9 cellular contexts compared by ENCODE assay signal in genomic region chr11:6315811-6316425, GRCh38. TPM values are rescaled to one million over a fixed set of nuclear protein-coding genes. Genes with fewer than 3 reads are reported as not detected.
DNase-seq lines count a peak whose midpoint lies in the region; ATAC-seq and TF ChIP-seq lines count a peak whose summit lies in the region.
"Had no signal": no experiment of that assay in that cellular context is flagged by ENCODE, and none has a peak within 500 bp of the region (broad histone marks: within the 10 kb centered on the region; RNA-seq: fewer than 3 reads in every experiment).

No MANE protein-coding gene starts in this region.

- 0 out of 2 replicates have a peak overlapping the region, but pooled peaks have one; percentile 24 for H2AFZ ChIP-seq in KMS-11 (ENCODE audit: low read depth)

- no peak overlapping the region for H3K4me2 ChIP-seq in KMS-11

- no peak overlapping the region for H3K9ac ChIP-seq in KMS-11

- no peaks in the 10 kb centered on the region for H3K9me3 ChIP-seq in lung (ENCODE audit: control insufficient read depth in 2 of 2, insufficient read depth in 1 of 2, low read length in 1 of 2)

- no peaks in the 10 kb centered on the region for H4K20me1 ChIP-seq in KMS-11 (ENCODE audit: insufficient read depth)

- DNase-seq in activated gamma-delta T cell treated with Interleukin-2 at 50 U/mL for 16 hours: peak; percentile 11
- no peak for DNase-seq in activated gamma-delta T cell (lab: John Stamatoyannopoulos, UW)
- DNase-seq in H4 (ENCODE audit: low spot score): peak; percentile 68
- DNase-seq in SK-MEL-5 (ENCODE audit: low read depth, low spot score): peak; percentile 76
- peak; percentile 81 for DNase-seq in coronary artery (ENCODE audit: low spot score)
- DNase-seq in lung (ENCODE audit: low spot score): peak; percentile 53
- peak in 27 of 49 donors; percentile 2 to 51 (median 23) for DNase-seq in substantia nigra (lab: John Stamatoyannopoulos, UW)

- no peak overlapping the region for H3K27ac ChIP-seq in KMS-11
- H3K27ac ChIP-seq in coronary artery: peak overlapping the region in 1 of 2 donors; percentile 51
- H3K27ac ChIP-seq in lung (ENCODE audit: low read depth in 1 of 2, low read length in 1 of 2): no peak overlapping the region
- no peak overlapping the region for H3K27ac ChIP-seq in substantia nigra (ENCODE audit: low read depth, low read length, poor library complexity, severe bottlenecking)

- TF ChIP-seq CTCF in KMS-11 (conservative IDR thresholded peaks at IDR 0.05; ENCODE audit: low read depth, low read length) (peak; percentile 77), coronary artery (IDR thresholded peaks at IDR 0.05) (peak; percentile 78), lung (IDR thresholded peaks at IDR 0.05; ENCODE audit: control extremely low read depth, extremely low read depth) (peak; percentile 66)

- no peaks in the 10 kb centered on the region for H3K36me3 ChIP-seq in KMS-11 (ENCODE audit: insufficient read depth)
- no peaks in the 10 kb centered on the region for H3K36me3 ChIP-seq in lung (ENCODE audit: control insufficient read depth in 2 of 2, insufficient read depth in 2 of 2, low read length in 2 of 2)

- H3K79me2 ChIP-seq in KMS-11 (ENCODE audit: insufficient read depth, low read depth): no peaks in the 10 kb centered on the region

- 5% methylated on average over 10 of the region's 10 CpGs for WGBS in lung, 2 donors

- H3K4me1 ChIP-seq in KMS-11 (ENCODE audit: low read depth, poor library complexity, severe bottlenecking) (no peaks in the 10 kb centered on the region), lung (ENCODE audit: control insufficient read depth in 2 of 2, insufficient read depth in 2 of 2, low read length in 2 of 2) (peaks cover 0 to 2% of the 10 kb centered on the region in 2 donors)

- no peaks in the 10 kb centered on the region for H3K27me3 ChIP-seq in KMS-11 (ENCODE audit: insufficient read depth, low read depth)
- H3K27me3 ChIP-seq in lung (ENCODE audit: control insufficient read depth, insufficient read depth): no peaks in the 10 kb centered on the region

- H3K4me3 ChIP-seq in KMS-11 (IDR thresholded peaks at IDR 0.05; ENCODE audit: insufficient read depth, low read depth, low read length): no peak overlapping the region
- H3K4me3 ChIP-seq in coronary artery: peak overlapping the region; percentile 61
- H3K4me3 ChIP-seq in lung: no peak overlapping the region

- in situ Hi-C loops in SK-MEL-5 (cut with HindIII; ENCODE audit: low pct_unique_long_range_greater_than_20kb, low sequenced_read_pairs): no loop called here

- ATAC-seq in lung (ENCODE audit: insufficient read depth, low FRiP score): no peak

RNA-seq across cellular contexts. Expression of gene CAVIN3, which starts 4.4 kb away (rescaled TPM):
- 0.27 and 0.41 TPM in 2 replicates for total RNA-seq in H4 (2014; rRNA removed; shearing (Covaris generic))
- total RNA-seq in SK-MEL-5 (2014; rRNA removed; shearing (Covaris generic)): 6.7 and 8.5 TPM in 2 replicates
- polyA plus RNA-seq in SK-MEL-5 (2015; cell fraction: cytosol; rRNA removed): 10.0 and 14.2 TPM in 2 replicates
- 1.4 and 3.7 TPM in 2 replicates for polyA plus RNA-seq in SK-MEL-5 (2015; cell fraction: nucleus; rRNA removed)
- total RNA-seq in lung: 100 to 1,000 TPM in 1 of 2 donors, 10 to 100 TPM in 1; 23.2 to 122 TPM
- polyA plus RNA-seq in lung: 100 to 1,000 TPM in 1 of 2 donors, 10 to 100 TPM in 1; 59.1 to 114 TPM

RNA-seq across cellular contexts. Expression of gene CCKBR, which starts 56.3 kb away (rescaled TPM):
- not detected in 2 replicates for total RNA-seq in H4 (2014; rRNA removed; shearing (Covaris generic))
- not detected in 2 replicates for total RNA-seq in SK-MEL-5 (2014; rRNA removed; shearing (Covaris generic))
- polyA plus RNA-seq in SK-MEL-5 (2015; cell fraction: cytosol; rRNA removed): 0.05 and 0.06 TPM in 2 replicates
- not detected in 2 replicates for polyA plus RNA-seq in SK-MEL-5 (2015; cell fraction: nucleus; rRNA removed)
- not detected for total RNA-seq in lung
- polyA plus RNA-seq in lung: not detected
- total RNA-seq: glomerular endothelial cell had no signal
